ENCODE assay signal across 7 cellular contexts in the genomic region with DNA sequence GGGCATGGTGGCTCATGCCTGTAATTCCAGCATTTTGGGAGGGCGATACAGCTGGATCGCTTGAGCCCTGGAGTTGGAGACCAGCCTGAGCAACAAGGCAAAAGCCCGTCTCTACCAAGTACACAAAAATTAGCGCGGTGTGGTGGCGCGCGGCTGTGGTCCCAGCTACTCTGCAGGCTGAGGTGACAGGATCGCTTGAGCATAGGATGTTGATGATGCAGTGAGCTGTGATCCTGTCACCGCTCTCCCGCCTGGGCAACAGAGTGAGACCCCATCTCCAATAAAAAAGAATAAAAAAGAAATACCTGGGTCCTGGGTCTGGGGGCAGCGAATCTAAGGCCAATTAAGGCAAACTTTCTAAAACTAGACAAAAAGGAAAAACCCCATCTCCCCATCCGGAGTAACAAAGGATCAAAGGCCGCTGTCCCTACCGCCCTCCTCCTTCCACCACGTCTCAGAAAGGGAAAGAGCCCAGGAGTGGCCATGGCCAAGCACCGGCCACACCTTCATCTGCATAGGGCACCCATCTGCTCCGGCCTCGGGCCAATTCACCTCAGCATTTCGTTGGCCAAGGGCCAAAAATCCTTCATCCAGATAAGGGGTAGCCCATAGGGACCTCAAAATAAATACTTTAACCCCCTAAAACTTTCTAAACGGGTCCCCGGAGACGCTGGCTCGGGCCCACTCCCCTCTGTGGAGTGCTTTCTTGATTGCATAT. TPM values are rescaled to one million over a fixed set of nuclear protein-coding genes. Genes with fewer than 3 reads are reported as not detected.
DNase-seq lines count a peak whose midpoint lies in the region; ATAC-seq, FAIRE-seq and TF ChIP-seq lines count a peak whose summit lies in the region.
"Had no signal": no experiment of that assay in that cellular context is flagged by ENCODE, and none has a peak within 500 bp of the region (broad histone marks: within the 10 kb centered on the region; RNA-seq: fewer than 3 reads in every experiment).

No MANE protein-coding gene starts in this region.

- WGBS in heart left ventricle, 4 donors, result 39 to 45% (median 42%) methylated on average over 24 of the region's 24 CpGs

- H3K9me3 ChIP-seq in heart left ventricle, result no peaks in the 10 kb centered on the region
- H3K9me3 ChIP-seq in stomach smooth muscle (ENCODE audit: control insufficient read depth in 2 of 2, low read length in 2 of 2), result no peaks in the 10 kb centered on the region

- DNase-seq in DMS 273 (lab: John Stamatoyannopoulos, UW; ENCODE audit: unreplicated experiment), result peak; percentile 74
- no peak for DNase-seq in DMS 273 treated with DMSO at 0.1 percent for 48 hours (lab: John Stamatoyannopoulos, UW)
- peak; percentile 11 for DNase-seq in RCC 7860 (ENCODE audit: low spot score)
- DNase-seq in heart left ventricle, result peak in 4 of 5 donors; percentile 9 to 46 (median 35)
- no peak for DNase-seq in NCI-H2107 treated with DMSO at 0.1 percent for 48 hours (lab: John Stamatoyannopoulos, UW; ENCODE audit: unreplicated experiment)

- H3K27ac ChIP-seq in heart left ventricle (peak overlapping the region; percentile 80 to 98 (median 93)), stomach smooth muscle (ENCODE audit: low read length) (peak overlapping the region; percentile 88)

- peaks cover 0 to 20% (median 11%) of the 10 kb centered on the region in 12 donors for H3K4me1 ChIP-seq in heart left ventricle
- peaks cover 10% of the 10 kb centered on the region for H3K4me1 ChIP-seq in stomach smooth muscle (ENCODE audit: control insufficient read depth, insufficient read depth, low read length)

- H3K9ac ChIP-seq in stomach smooth muscle (ENCODE audit: low read length in 2 of 2), result peak overlapping the region; percentile 93 to 99

- no peak for TF ChIP-seq CTCF in heart left ventricle (IDR thresholded peaks at IDR 0.05)

- H3K4me3 ChIP-seq in heart left ventricle (peak overlapping the region; percentile 66 to 96 (median 86)), stomach smooth muscle (ENCODE audit: low read length in 2 of 2) (peak overlapping the region; percentile 99)

- H3K36me3 ChIP-seq in heart left ventricle, result peaks cover 0 to 29% (median 12%) of the 10 kb centered on the region in 9 donors
- H3K36me3 ChIP-seq in stomach smooth muscle (ENCODE audit: control insufficient read depth in 2 of 2, insufficient read depth in 2 of 2, low read length in 2 of 2), result peaks cover 2 to 5% of the 10 kb centered on the region in 2 donors

- no peak for TF ChIP-seq POLR2A in heart left ventricle (IDR thresholded peaks at IDR 0.05)

- intact Hi-C loops in heart left ventricle (cut with DNase I), result loop anchor here in 4 of 10 donors (2.0 to 5.0 kb wide), 3 partner anchors 26 to 66 kb away; a partner anchor contains a TSS

- no peaks in the 10 kb centered on the region for H3K27me3 ChIP-seq in heart left ventricle
- H3K27me3 ChIP-seq in stomach smooth muscle (ENCODE audit: control insufficient read depth in 1 of 2, insufficient read depth in 2 of 2, low read length in 2 of 2), result no peaks in the 10 kb centered on the region

- ATAC-seq in heart left ventricle, result peak; percentile 17 to 67 (median 40)

- no peak for FAIRE-seq in RCC 7860 (lab: Jason Lieb, UNC)
- FAIRE-seq: A204.1 had no signal

RNA-seq across cellular contexts. Expression of a gene that starts 0.8 kb away (rescaled TPM):
- total RNA-seq in heart left ventricle, result 10 to 100 TPM in 3 of 9 donors, 1 to 10 TPM in 6; 7.6 to 13.5 (median 9.6) TPM
- 10 to 100 TPM in 1 of 2 donors, 1 to 10 TPM in 1; 8.2 to 10.7 TPM for polyA plus RNA-seq in heart left ventricle

RNA-seq across cellular contexts. Expression of a gene that starts 26.6 kb away (rescaled TPM):
- total RNA-seq in heart left ventricle, result 1 to 10 TPM in 7 of 9 donors, under 1 TPM in 2; 0.88 to 3.2 (median 1.3) TPM
- 1 to 10 TPM in 1 of 2 donors, under 1 TPM in 1; 0.80 to 1.3 TPM for polyA plus RNA-seq in heart left ventricle

RNA-seq across cellular contexts. Expression of a gene that starts 39.2 kb away (rescaled TPM):
- total RNA-seq in heart left ventricle, result 10 to 100 TPM in 3 of 9 donors, 1 to 10 TPM in 6; 6.6 to 14.9 (median 8.4) TPM
- polyA plus RNA-seq in heart left ventricle, result 1 to 10 TPM; 5.8 to 9.5 TPM

Comparison
In these comparisons a context has a peak if more than half of its experiments do, and no peak if none do; other contexts are left out.
1. DNase-seq: peak in DMS 273 (single experiment), RCC 7860 (single experiment) and heart left ventricle (4 of 5); none in DMS 273 treated with DMSO at 0.1 percent for 48 hours (single experiment) and NCI-H2107 treated with DMSO at 0.1 percent for 48 hours (single experiment).